35 cellular contexts compared by ENCODE assay signal in genomic region chr2:1527153-1527992, GRCh38.
"Had no signal": no experiment of that assay in that cellular context is flagged by ENCODE, and none has a peak within 500 bp of the region (broad histone marks: within the 10 kb centered on the region; RNA-seq: fewer than 3 reads in every experiment).

No MANE protein-coding gene starts in this region.

- H3K27me3 Mint-ChIP-seq: activated CD4-positive, alpha-beta memory T cell treated with anti-CD3 and anti-CD28 coated beads, Interleukin-2, amount 10 ng/mL, durations not matched to agents 7 days and 5 days; activated CD4-positive, alpha-beta T cell treated with anti-CD3 and anti-CD28 coated beads, Interleukin-2, amount 10 ng/mL, durations not matched to agents 7 days and 5 days; activated naive CD4-positive, alpha-beta T cell treated with anti-CD3 and anti-CD28 coated beads, Interleukin-2, amount 50 U/mL, for 24 hours; activated naive CD8-positive, alpha-beta T cell treated with anti-CD3 and anti-CD28 coated beads, Interleukin-2, amount 50 U/mL, for 24 hours; activated T-cell treated with anti-CD3 and anti-CD28 coated beads, Interleukin-2, amount 50 U/mL, for 24 hours; central memory CD8-positive, alpha-beta T cell; stimulated activated naive CD8-positive, alpha-beta T cell treated with anti-CD3 and anti-CD28 coated beads, Interleukin-15, Interleukin-2, amounts not matched to agents 100 ng/mL and 50 ng/mL, for 24 hours had no signal

- H2AFZ ChIP-seq: parathyroid adenoma had no signal

- H3K27ac Mint-ChIP-seq: activated CD4-positive, alpha-beta memory T cell treated with anti-CD3 and anti-CD28 coated beads, Interleukin-2, amount 10 ng/mL, durations not matched to agents 7 days and 5 days; activated CD4-positive, alpha-beta T cell treated with anti-CD3 and anti-CD28 coated beads, Interleukin-2, amount 10 ng/mL, durations not matched to agents 7 days and 5 days; activated naive CD4-positive, alpha-beta T cell treated with anti-CD3 and anti-CD28 coated beads, Interleukin-2, amount 50 U/mL, for 24 hours; activated naive CD8-positive, alpha-beta T cell treated with anti-CD3 and anti-CD28 coated beads, Interleukin-2, amount 50 U/mL, for 24 hours; activated T-cell treated with anti-CD3 and anti-CD28 coated beads, Interleukin-2, amount 50 U/mL, for 24 hours; nephron; stimulated activated effector memory CD8-positive, alpha-beta T cell treated with anti-CD3 and anti-CD28 coated beads, Interleukin-12 subunit alpha, Interleukin-12 subunit beta, amount 100 ng/mL, for 72 hours; stimulated activated naive CD8-positive, alpha-beta T cell treated with anti-CD3 and anti-CD28 coated beads, Interleukin-15, Interleukin-2, amounts not matched to agents 100 ng/mL and 50 ng/mL, for 24 hours; type B pancreatic cell; WTC11 had no signal

- H3K9ac ChIP-seq: parathyroid adenoma had no signal

- H3K4me1 Mint-ChIP-seq: activated CD4-positive, alpha-beta memory T cell treated with anti-CD3 and anti-CD28 coated beads, Interleukin-2, amount 10 ng/mL, durations not matched to agents 7 days and 5 days; activated CD4-positive, alpha-beta T cell treated with anti-CD3 and anti-CD28 coated beads, Interleukin-2, amount 10 ng/mL, durations not matched to agents 7 days and 5 days; activated naive CD4-positive, alpha-beta T cell treated with anti-CD3 and anti-CD28 coated beads, Interleukin-2, amount 50 U/mL, for 24 hours; activated naive CD8-positive, alpha-beta T cell treated with anti-CD3 and anti-CD28 coated beads, Interleukin-2, amount 50 U/mL, for 24 hours; central memory CD8-positive, alpha-beta T cell; nephron; stimulated activated effector memory CD8-positive, alpha-beta T cell treated with anti-CD3 and anti-CD28 coated beads, Interleukin-12 subunit alpha, Interleukin-12 subunit beta, amount 100 ng/mL, for 72 hours; WTC11 had no signal

- H3K4me3 ChIP-seq: breast epithelium, esophagus squamous epithelium, skin epidermis, uterus had no signal

- H3K4me1 ChIP-seq: breast epithelium, esophagus squamous epithelium, parathyroid adenoma, uterus had no signal

- H3K36me3 ChIP-seq: breast epithelium, esophagus squamous epithelium, uterus had no signal

- H3K27ac ChIP-seq: breast epithelium, epithelial cell of prostate, esophagus squamous epithelium, parathyroid adenoma, skin epidermis, uterus had no signal

- FAIRE-seq: endometrium, frontal cortex had no signal

- H3K79me2 ChIP-seq: parathyroid adenoma had no signal

- DNase-seq: activated CD4-positive, alpha-beta memory T cell treated with anti-CD3 and anti-CD28 coated beads, Interleukin-2, amount 10 ng/mL, durations not matched to agents 7 days and 5 days; activated CD4-positive, alpha-beta T cell treated with anti-CD3 and anti-CD28 coated beads for 1 hour; activated CD4-positive, alpha-beta T cell treated with anti-CD3 and anti-CD28 coated beads, Interleukin-2, amount 10 ng/mL, durations not matched to agents 7 days and 5 days; activated CD8-positive, alpha-beta memory T cell treated with anti-CD3 and anti-CD28 coated beads, Interleukin-2, amount 50 U/mL, for 48 hours; activated gamma-delta T cell; activated naive CD8-positive, alpha-beta T cell treated with anti-CD3 and anti-CD28 coated beads, Interleukin-2, amount 50 U/mL, for 24 hours; activated T-cell treated with anti-CD3 and anti-CD28 coated beads, Interleukin-2, amount 50 U/mL, for 24 hours; amygdala; dermis blood vessel endothelial cell; effector CD8-positive, alpha-beta T cell; esophagus squamous epithelium; glutamatergic neuron; islet precursor cell; left cardiac atrium; left ventricle myocardium superior; nucleus accumbens; right cardiac atrium; stimulated activated CD4-positive, alpha-beta T cell treated with anti-CD3 and anti-CD28 coated beads, Interleukin-12 subunit alpha, Interleukin-12 subunit beta, amount 100 ng/mL, for 4 hours; stimulated activated CD4-positive, alpha-beta T cell treated with anti-CD3 and anti-CD28 coated beads, Interleukin-4, amount 100 ng/mL, for 1 hour; substantia nigra; T-helper 2 cell; uterus had no signal

- H3K27me3 ChIP-seq: breast epithelium, esophagus squamous epithelium, uterus had no signal

- ATAC-seq: activated naive CD8-positive, alpha-beta T cell treated with anti-CD3 and anti-CD28 coated beads, Interleukin-2, amount 50 U/mL, for 24 hours; left cardiac atrium; left ventricle myocardium superior; right cardiac atrium; stimulated activated effector memory CD8-positive, alpha-beta T cell treated with anti-CD3 and anti-CD28 coated beads, Interleukin-12 subunit alpha, Interleukin-12 subunit beta, amount 100 ng/mL, for 72 hours; WTC11 had no signal

- H3K9me3 ChIP-seq: breast epithelium, esophagus squamous epithelium, uterus had no signal

- H3K36me3 Mint-ChIP-seq: activated naive CD4-positive, alpha-beta T cell treated with anti-CD3 and anti-CD28 coated beads, Interleukin-2, amount 50 U/mL, for 24 hours; stimulated activated effector memory CD8-positive, alpha-beta T cell treated with anti-CD3 and anti-CD28 coated beads, Interleukin-12 subunit alpha, Interleukin-12 subunit beta, amount 100 ng/mL, for 72 hours; type B pancreatic cell; WTC11 had no signal

- H3K9me3 Mint-ChIP-seq: activated CD4-positive, alpha-beta memory T cell treated with anti-CD3 and anti-CD28 coated beads, Interleukin-2, amount 10 ng/mL, durations not matched to agents 7 days and 5 days; activated CD4-positive, alpha-beta T cell treated with anti-CD3 and anti-CD28 coated beads, Interleukin-2, amount 10 ng/mL, durations not matched to agents 7 days and 5 days; activated naive CD4-positive, alpha-beta T cell treated with anti-CD3 and anti-CD28 coated beads, Interleukin-2, amount 50 U/mL, for 24 hours; activated naive CD8-positive, alpha-beta T cell treated with anti-CD3 and anti-CD28 coated beads, Interleukin-2, amount 50 U/mL, for 24 hours; activated T-cell treated with anti-CD3 and anti-CD28 coated beads, Interleukin-2, amount 50 U/mL, for 24 hours; central memory CD8-positive, alpha-beta T cell; nephron; stimulated activated effector memory CD8-positive, alpha-beta T cell treated with anti-CD3 and anti-CD28 coated beads, Interleukin-12 subunit alpha, Interleukin-12 subunit beta, amount 100 ng/mL, for 72 hours; stimulated activated naive CD8-positive, alpha-beta T cell treated with anti-CD3 and anti-CD28 coated beads, Interleukin-15, Interleukin-2, amounts not matched to agents 100 ng/mL and 50 ng/mL, for 24 hours; type B pancreatic cell; WTC11 had no signal

- H3K4me3 Mint-ChIP-seq: activated CD4-positive, alpha-beta memory T cell treated with anti-CD3 and anti-CD28 coated beads, Interleukin-2, amount 10 ng/mL, durations not matched to agents 7 days and 5 days; activated CD4-positive, alpha-beta T cell treated with anti-CD3 and anti-CD28 coated beads, Interleukin-2, amount 10 ng/mL, durations not matched to agents 7 days and 5 days; activated naive CD4-positive, alpha-beta T cell treated with anti-CD3 and anti-CD28 coated beads, Interleukin-2, amount 50 U/mL, for 24 hours; activated naive CD8-positive, alpha-beta T cell treated with anti-CD3 and anti-CD28 coated beads, Interleukin-2, amount 50 U/mL, for 24 hours; activated T-cell treated with anti-CD3 and anti-CD28 coated beads, Interleukin-2, amount 50 U/mL, for 24 hours; central memory CD8-positive, alpha-beta T cell; nephron; stimulated activated effector memory CD8-positive, alpha-beta T cell treated with anti-CD3 and anti-CD28 coated beads, Interleukin-12 subunit alpha, Interleukin-12 subunit beta, amount 100 ng/mL, for 72 hours; stimulated activated naive CD8-positive, alpha-beta T cell treated with anti-CD3 and anti-CD28 coated beads, Interleukin-15, Interleukin-2, amounts not matched to agents 100 ng/mL and 50 ng/mL, for 24 hours; type B pancreatic cell; WTC11 had no signal
